Comparison of ENCODE assay signal across 11 cellular contexts in the genomic region with DNA sequence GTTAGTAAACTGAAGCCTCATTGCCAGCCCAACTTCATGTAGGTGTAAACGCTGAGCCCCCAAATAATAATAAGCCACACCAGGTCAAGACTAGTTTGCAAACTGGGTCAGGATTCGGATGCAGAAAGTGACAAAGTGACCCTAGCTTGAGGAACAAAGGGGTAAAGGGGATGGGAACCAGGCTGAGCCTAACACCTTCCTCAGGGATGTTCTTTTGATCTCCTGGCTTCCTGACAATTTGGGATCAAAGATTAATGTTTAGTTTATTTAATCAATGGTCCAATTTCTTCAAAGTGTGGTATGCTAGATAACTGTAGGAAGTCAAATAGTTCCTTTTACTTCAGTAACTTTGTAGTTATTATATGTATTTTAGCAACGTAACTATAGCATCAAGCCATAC. TPM values are rescaled to one million over a fixed set of nuclear protein-coding genes. Genes with fewer than 3 reads are reported as not detected.
"Had no signal": no experiment of that assay in that cellular context is flagged by ENCODE, and none has a peak within 500 bp of the region (broad histone marks: within the 10 kb centered on the region; RNA-seq: fewer than 3 reads in every experiment).

No MANE protein-coding gene starts in this region.

- H3K4me1 ChIP-seq: HAP-1 had no signal

- ATAC-seq: HCT116 had no signal

- DNase-seq: GM23248, GOT3, H7, HFFc6, Karpas-422, KBM-7 had no signal

- H3K9ac ChIP-seq: GM23248, KMS-11 had no signal

- H3K27ac ChIP-seq: GM23248, KMS-11 had no signal

- H3K4me3 ChIP-seq: GM23248, HAP-1 had no signal

- H3K36me3 ChIP-seq: HAP-1 had no signal

- H3K9me3 ChIP-seq: HAP-1 had no signal

RNA-seq across cellular contexts. Expression of a gene that starts 9.9 kb away (rescaled TPM):
- total RNA-seq: GM23248, HT-29 had no signal
- polyA plus RNA-seq: IgD-negative memory B cell had no signal
